Comparison of ENCODE assay signal across 21 cellular contexts in the genomic region with DNA sequence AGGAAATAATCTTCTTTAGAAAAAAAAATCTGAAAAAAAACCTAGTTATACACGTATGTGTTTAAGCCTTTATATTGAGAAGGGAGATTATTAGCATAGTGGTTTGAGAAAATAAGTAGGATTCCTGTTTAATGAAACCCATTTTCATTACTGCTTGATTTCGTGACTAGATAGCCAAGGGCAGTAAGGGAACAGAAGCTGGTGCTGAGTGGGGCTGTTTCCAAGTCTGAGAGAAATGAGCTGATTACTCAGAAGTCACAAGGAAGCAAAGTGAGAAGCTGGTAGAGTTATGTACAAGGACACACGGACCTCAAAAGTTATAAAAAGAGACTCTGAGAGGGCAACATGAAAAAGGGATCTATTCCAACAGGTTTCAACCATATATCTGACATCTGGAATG.
"Had no signal": no experiment of that assay in that cellular context is flagged by ENCODE, and none has a peak within 500 bp of the region (broad histone marks: within the 10 kb centered on the region; RNA-seq: fewer than 3 reads in every experiment).

No MANE protein-coding gene starts in this region.

- H3K27me3 ChIP-seq: gastroesophageal sphincter, heart right ventricle, transverse colon, vagina had no signal

- H3K4me1 ChIP-seq: gastroesophageal sphincter, heart right ventricle, left ventricle myocardium inferior, parathyroid adenoma, transverse colon, vagina had no signal

- H3K36me3 ChIP-seq: gastroesophageal sphincter, heart right ventricle, left ventricle myocardium inferior, transverse colon, vagina had no signal

- H3K9ac ChIP-seq: parathyroid adenoma had no signal

- ATAC-seq: activated CD8-positive, alpha-beta T cell treated with anti-CD3 and anti-CD28 coated beads, Interleukin-2, amount 10 ng/mL, durations not matched to agents 7 days and 5 days; gastroesophageal sphincter; heart right ventricle; naive thymus-derived CD4-positive, alpha-beta T cell had no signal

- H3K4me3 ChIP-seq: gastroesophageal sphincter, heart right ventricle, left ventricle myocardium inferior, transverse colon, vagina had no signal

- H3K27ac ChIP-seq: gastroesophageal sphincter, heart right ventricle, left ventricle myocardium inferior, parathyroid adenoma, transverse colon, vagina had no signal

- H2AFZ ChIP-seq: parathyroid adenoma had no signal

- DNase-seq: activated B cell treated with CpG ODN at 0.5 μM for 24 hours; activated CD4-positive, alpha-beta T cell treated with anti-CD3 and anti-CD28 coated beads for 4 hours; activated CD8-positive, alpha-beta T cell treated with anti-CD3 and anti-CD28 coated beads, Interleukin-2, amount 10 ng/mL, durations not matched to agents 7 days and 5 days; activated naive CD4-positive, alpha-beta T cell treated with Interleukin-2 at 50 U/mL for 16 hours; activated naive CD8-positive, alpha-beta T cell treated with anti-CD3 and anti-CD28 coated beads, Interleukin-2, amount 10 ng/mL, durations not matched to agents 7 days and 5 days; activated T-cell treated with anti-CD3 and anti-CD28 coated beads, Interleukin-2, amount 50 U/mL, for 24 hours; caudate nucleus; erythroblast; heart right ventricle; immature natural killer cell; kidney glomerular epithelial cell; left ventricle myocardium inferior; naive thymus-derived CD4-positive, alpha-beta T cell; retina; stimulated activated CD4-positive, alpha-beta T cell treated with anti-CD3 and anti-CD28 coated beads, Interleukin-2, amount 100 ng/mL, for 24 hours; stimulated activated naive CD4-positive, alpha-beta T cell treated with Interleukin-2 at 50 U/mL for 16 hours; substantia nigra; transverse colon had no signal

- H3K9me3 ChIP-seq: gastroesophageal sphincter, heart right ventricle, left ventricle myocardium inferior, transverse colon, vagina had no signal
